ENCODE assay signal across 17 cellular contexts in genomic region chr22:49208768-49209252, GRCh38.
DNase-seq lines count a peak whose midpoint lies in the region; ATAC-seq, FAIRE-seq and TF ChIP-seq lines count a peak whose summit lies in the region.
"Had no signal": no experiment of that assay in that cellular context is flagged by ENCODE, and none has a peak within 500 bp of the region (broad histone marks: within the 10 kb centered on the region; RNA-seq: fewer than 3 reads in every experiment).

No MANE protein-coding gene starts in this region.

- no peak for TF ChIP-seq EP300 in A549 (IDR thresholded peaks at IDR 0.05)

- no peaks in the 10 kb centered on the region for H3F3A ChIP-seq in GM23338 (replicated peaks; ENCODE audit: low read depth)

- no peaks in the 10 kb centered on the region for H3K4me1 Mint-ChIP-seq in GM23338
- H3K4me1 Mint-ChIP-seq in HFFc6 (ENCODE audit: low read depth) = no peaks in the 10 kb centered on the region
- H3K4me1 Mint-ChIP-seq: activated B cell treated with CpG ODN at 0.5 μM for 24 hours had no signal

- 56% methylated on average over 15 of the region's 15 CpGs for WGBS in A549 (ENCODE audit: missing lambda C conversion rate)

- peaks cover 3% of the 10 kb centered on the region; the same call in 1 of the 3 replicates for H3K4me1 ChIP-seq in A549
- H3K4me1 ChIP-seq in GM23338 (ENCODE audit: insufficient read depth) = no peaks in the 10 kb centered on the region
- H3K4me1 ChIP-seq in lower lobe of right lung = no peaks in the 10 kb centered on the region
- H3K4me1 ChIP-seq: psoas muscle, upper lobe of left lung had no signal

- H3K27me3 Mint-ChIP-seq in GM23338 (ENCODE audit: insufficient read depth, low read depth, poor library complexity) = peaks cover 11% of the 10 kb centered on the region
- H3K27me3 Mint-ChIP-seq in HFFc6 (ENCODE audit: insufficient read depth) = no peaks in the 10 kb centered on the region
- H3K27me3 Mint-ChIP-seq: activated B cell treated with CpG ODN at 0.5 μM for 24 hours had no signal

- no peaks in the 10 kb centered on the region for H3K9me2 ChIP-seq in GM23338 (ENCODE audit: insufficient read depth)

- ATAC-seq in A549 (no peak), GM23338 (peak; percentile 79), lower lobe of right lung (no peak), GM21360 (IDR thresholded peaks at IDR 0.05; ENCODE audit: unreplicated experiment) (no peak)
- ATAC-seq: psoas muscle had no signal

- no peaks in the 10 kb centered on the region for H4K20me1 ChIP-seq in GM23338 (replicated peaks; ENCODE audit: insufficient read depth)

- H2AFZ ChIP-seq in GM23338 = no peak overlapping the region

- H3K27ac ChIP-seq in A549 (no peak overlapping the region), GM23338 (ENCODE audit: low read depth) (no peak overlapping the region), lower lobe of right lung (no peak overlapping the region)
- H3K27ac ChIP-seq: psoas muscle, upper lobe of left lung had no signal

- H3K4me3 ChIP-seq in A549 (no peak overlapping the region), GM23338 (no peak overlapping the region), lower lobe of right lung (no peak overlapping the region)
- H3K4me3 ChIP-seq: psoas muscle, upper lobe of left lung had no signal

- FAIRE-seq in A549 (lab: Jason Lieb, UNC) = no peak

- no peak for DNase-seq in A549 (ENCODE audit: low read depth in 1 of 2, low spot score in 1 of 2)
- DNase-seq in GM23338 (ENCODE audit: low spot score) = no peak
- peak; percentile 39 for DNase-seq in activated CD8-positive, alpha-beta memory T cell treated with anti-CD3 and anti-CD28 coated beads, Interleukin-2, amount 50 U/mL, for 48 hours
- peak; percentile 59 for DNase-seq in mesenteric fat pad (ENCODE audit: low spot score)
- no peak for DNase-seq in HFFc6
- DNase-seq in GF-D8 (lab: John Stamatoyannopoulos, UW) = no peak
- DNase-seq in lower lobe of right lung = no peak
- DNase-seq: activated B cell treated with CpG ODN at 0.5 μM for 24 hours; DMS153; effector CD4-positive, alpha-beta T cell; NCI-H2107; NK-92 treated with Interleukin-12 subunit alpha and Interleukin-12 subunit beta, amount 100 ng/mL, for 24 hours; psoas muscle had no signal

- no peak for TF ChIP-seq RAD21 in A549 (conservative IDR thresholded peaks at IDR 0.05 in 1 of 2, IDR thresholded peaks at IDR 0.05 in 1 of 2)

- H3K9me3 ChIP-seq in A549 (no peaks in the 10 kb centered on the region), lower lobe of right lung (no peaks in the 10 kb centered on the region)
- H3K9me3 ChIP-seq: psoas muscle, upper lobe of left lung had no signal

- H3K9me3 Mint-ChIP-seq in GM23338 (no peaks in the 10 kb centered on the region; the same call in 2 of the 3 replicates), HFFc6 (peaks cover 84% of the 10 kb centered on the region)
- H3K9me3 Mint-ChIP-seq: activated B cell treated with CpG ODN at 0.5 μM for 24 hours; activated T-helper 2 cell treated with anti-CD3 and anti-CD28 coated beads, Interferon-gamma antibody, Interleukin-2, Interleukin-4, amounts not matched to agents 10 μg/mL and 5 μg/mL and 100 μg/mL, durations not matched to agents 14 hours and 24 hours and 36 hours had no signal

- H3K4me3 Mint-ChIP-seq in GM23338 = no peak overlapping the region
- no peak overlapping the region for H3K4me3 Mint-ChIP-seq in HFFc6
- H3K4me3 Mint-ChIP-seq: activated B cell treated with CpG ODN at 0.5 μM for 24 hours had no signal

- no peaks in the 10 kb centered on the region for H3K79me2 ChIP-seq in GM23338 (replicated peaks; ENCODE audit: insufficient read depth)

- CTCF ChIA-PET in A549 (lab: Yijun Ruan, JAX) = no interaction called here

- TF ChIP-seq POLR2A in A549 (IDR thresholded peaks at IDR 0.05; ENCODE audit: low read length) = no peak

- intact Hi-C loops in lower lobe of right lung (cut with DNase I) = no loop called here

- H3K27me3 ChIP-seq in GM23338 (ENCODE audit: insufficient read depth) = no peaks in the 10 kb centered on the region
- peaks cover 6% of the 10 kb centered on the region for H3K27me3 ChIP-seq in lower lobe of right lung (ENCODE audit: low read depth)
- H3K27me3 ChIP-seq: upper lobe of left lung had no signal

- H3K36me3 Mint-ChIP-seq in GM23338 (ENCODE audit: low read depth) = no peaks in the 10 kb centered on the region
- H3K36me3 Mint-ChIP-seq in HFFc6 (ENCODE audit: low read depth) = peaks cover 6% of the 10 kb centered on the region
- H3K36me3 Mint-ChIP-seq: brain had no signal

- POLR2A ChIA-PET in A549 (lab: Yijun Ruan, JAX) = no interaction called here

- H3K36me3 ChIP-seq in GM23338 (ENCODE audit: insufficient read depth) = no peaks in the 10 kb centered on the region
- H3K36me3 ChIP-seq in lower lobe of right lung = no peaks in the 10 kb centered on the region
- H3K36me3 ChIP-seq: upper lobe of left lung had no signal

- no peak for TF ChIP-seq CTCF in A549 (IDR thresholded peaks at IDR 0.05)
- TF ChIP-seq CTCF in GM23338 (conservative IDR thresholded peaks at IDR 0.05; ENCODE audit: low read depth in 2 of 2) = no peak
- no peak for TF ChIP-seq CTCF in HFFc6 (IDR thresholded peaks at IDR 0.05)
- no peak for TF ChIP-seq CTCF in lower lobe of right lung (IDR thresholded peaks at IDR 0.05)

- H3K4me2 ChIP-seq in A549 (no peak overlapping the region), GM23338 (no peak overlapping the region)

- H3K27ac Mint-ChIP-seq in GM23338 (no peak overlapping the region), HFFc6 (no peak overlapping the region)
- H3K27ac Mint-ChIP-seq: activated B cell treated with CpG ODN at 0.5 μM for 24 hours; activated T-helper 2 cell treated with anti-CD3 and anti-CD28 coated beads, Interferon-gamma antibody, Interleukin-2, Interleukin-4, amounts not matched to agents 10 μg/mL and 5 μg/mL and 100 μg/mL, durations not matched to agents 14 hours and 24 hours and 36 hours had no signal

TF ChIP-seq in A549, 52 proteins besides CTCF, POLR2A, EP300 and RAD21 (continues in another document):
- TF ChIP-seq, protein P1, sequence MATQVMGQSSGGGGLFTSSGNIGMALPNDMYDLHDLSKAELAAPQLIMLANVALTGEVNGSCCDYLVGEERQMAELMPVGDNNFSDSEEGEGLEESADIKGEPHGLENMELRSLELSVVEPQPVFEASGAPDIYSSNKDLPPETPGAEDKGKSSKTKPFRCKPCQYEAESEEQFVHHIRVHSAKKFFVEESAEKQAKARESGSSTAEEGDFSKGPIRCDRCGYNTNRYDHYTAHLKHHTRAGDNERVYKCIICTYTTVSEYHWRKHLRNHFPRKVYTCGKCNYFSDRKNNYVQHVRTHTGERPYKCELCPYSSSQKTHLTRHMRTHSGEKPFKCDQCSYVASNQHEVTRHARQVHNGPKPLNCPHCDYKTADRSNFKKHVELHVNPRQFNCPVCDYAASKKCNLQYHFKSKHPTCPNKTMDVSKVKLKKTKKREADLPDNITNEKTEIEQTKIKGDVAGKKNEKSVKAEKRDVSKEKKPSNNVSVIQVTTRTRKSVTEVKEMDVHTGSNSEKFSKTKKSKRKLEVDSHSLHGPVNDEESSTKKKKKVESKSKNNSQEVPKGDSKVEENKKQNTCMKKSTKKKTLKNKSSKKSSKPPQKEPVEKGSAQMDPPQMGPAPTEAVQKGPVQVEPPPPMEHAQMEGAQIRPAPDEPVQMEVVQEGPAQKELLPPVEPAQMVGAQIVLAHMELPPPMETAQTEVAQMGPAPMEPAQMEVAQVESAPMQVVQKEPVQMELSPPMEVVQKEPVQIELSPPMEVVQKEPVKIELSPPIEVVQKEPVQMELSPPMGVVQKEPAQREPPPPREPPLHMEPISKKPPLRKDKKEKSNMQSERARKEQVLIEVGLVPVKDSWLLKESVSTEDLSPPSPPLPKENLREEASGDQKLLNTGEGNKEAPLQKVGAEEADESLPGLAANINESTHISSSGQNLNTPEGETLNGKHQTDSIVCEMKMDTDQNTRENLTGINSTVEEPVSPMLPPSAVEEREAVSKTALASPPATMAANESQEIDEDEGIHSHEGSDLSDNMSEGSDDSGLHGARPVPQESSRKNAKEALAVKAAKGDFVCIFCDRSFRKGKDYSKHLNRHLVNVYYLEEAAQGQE (IDR thresholded peaks at IDR 0.05) = peak; percentile 90
- TF ChIP-seq EHMT2 (IDR thresholded peaks at IDR 0.05; ENCODE audit: low read depth) = peak; percentile 52; the same call in 1 of the 2 replicates

TF ChIP-seq in GM23338, 12 proteins besides CTCF, POLR2A, EP300 and RAD21 (continues in another document):
- TF ChIP-seq STAT1 (IDR thresholded peaks at IDR 0.05; ENCODE audit: unreplicated experiment) = no peak
- no peak for TF ChIP-seq EZH2 (IDR thresholded peaks at IDR 0.05; ENCODE audit: low read depth, unreplicated experiment)

Comparison
In these comparisons a context has a peak if more than half of its experiments do, and no peak if none do; other contexts are left out.
1. DNase-seq: peak in activated CD8-positive, alpha-beta memory T cell treated with anti-CD3 and anti-CD28 coated beads, Interleukin-2, amount 50 U/mL, for 48 hours (single experiment) and mesenteric fat pad (single experiment); none in A549 (0 of 2), GM23338 (single experiment), HFFc6 (single experiment), GF-D8 (single experiment) and lower lobe of right lung (single experiment).